8 cellular contexts compared by ENCODE assay signal in genomic region chr15:40274350-40275274, GRCh38. TPM values are rescaled to one million over a fixed set of nuclear protein-coding genes. Genes with fewer than 3 reads are reported as not detected.
A peak's percentile ranks its signal among the peaks of the same experiment; 100 is the strongest.
DNase-seq lines count a peak whose midpoint lies in the region; ATAC-seq and TF ChIP-seq lines count a peak whose summit lies in the region.

No MANE protein-coding gene starts in this region.

- intact Hi-C loops in heart left ventricle (cut with DNase I) = loop anchor here (1.0 to 10.0 kb wide), 13 partner anchors 38 to 490 kb away; partner anchors contain the start of gene FSIP1 (in 2 of the 10)

- peaks cover 27% of the 10 kb centered on the region for H3K27me3 ChIP-seq in adipocyte (replicated peaks; ENCODE audit: control insufficient read depth, insufficient read depth, low read length)
- H3K27me3 ChIP-seq in heart left ventricle = peaks cover 2 to 20% (median 8%) of the 10 kb centered on the region in 9 donors

- H3K4me3 ChIP-seq in adipocyte (ENCODE audit: low read length) = no peak overlapping the region
- H3K4me3 ChIP-seq in heart left ventricle = no peak overlapping the region

- H3K36me3 ChIP-seq in adipocyte (ENCODE audit: control insufficient read depth, insufficient read depth, low read length, severe bottlenecking) (no peaks in the 10 kb centered on the region), heart left ventricle (no peaks in the 10 kb centered on the region)

- DNase-seq in NCI-H1436 (lab: John Stamatoyannopoulos, UW) = peak; percentile 73
- no peak for DNase-seq in NCI-H1436 treated with DMSO at 0.1 percent for 48 hours (lab: John Stamatoyannopoulos, UW)
- DNase-seq in NCI-H1105 (lab: John Stamatoyannopoulos, UW) = peak; percentile 56
- peak; percentile 74 to 93 (median 80) for DNase-seq in T-helper 17 cell
- DNase-seq in adipocyte (ENCODE audit: low read depth) = peak; percentile 95
- DNase-seq in heart left ventricle = peak; percentile 79 to 90 (median 82)
- peak; percentile 85 for DNase-seq in retina

- peaks cover 2% of the 10 kb centered on the region for H3K4me1 ChIP-seq in adipocyte (ENCODE audit: control insufficient read depth, insufficient read depth, low read length)
- peaks cover 0 to 31% (median 2%) of the 10 kb centered on the region in 12 donors for H3K4me1 ChIP-seq in heart left ventricle

- H3K27ac ChIP-seq in heart left ventricle = no peak overlapping the region

- ATAC-seq in T-helper 17 cell (peak; percentile 90), heart left ventricle (peak; percentile 43 to 69 (median 55)), HG03280 (IDR thresholded peaks at IDR 0.05; ENCODE audit: unreplicated experiment) (no peak)

- H3K4me1 Mint-ChIP-seq in T-helper 17 cell = peaks cover 12% of the 10 kb centered on the region

- no peak overlapping the region for H3K9ac ChIP-seq in adipocyte (ENCODE audit: low read length)

- H3K27me3 Mint-ChIP-seq in T-helper 17 cell = peaks cover 33% of the 10 kb centered on the region

- H3K27ac Mint-ChIP-seq in T-helper 17 cell = no peak overlapping the region

- no peaks in the 10 kb centered on the region for H3K36me3 Mint-ChIP-seq in T-helper 17 cell (ENCODE audit: low read depth)

- H3K9me3 ChIP-seq in T-helper 17 cell (ENCODE audit: control insufficient read depth, low read length, poor library complexity, severe bottlenecking) (no peaks in the 10 kb centered on the region), adipocyte (ENCODE audit: control insufficient read depth, low read length) (no peaks in the 10 kb centered on the region), heart left ventricle (no peaks in the 10 kb centered on the region)

- 50 to 57% (median 53%) methylated on average over 25 to 26 of the region's 26 CpGs for WGBS in heart left ventricle, 4 donors

- peak; percentile 99 to 100 (median 100) for TF ChIP-seq CTCF in heart left ventricle (IDR thresholded peaks at IDR 0.05)

- TF ChIP-seq POLR2A in heart left ventricle (IDR thresholded peaks at IDR 0.05) = no peak

- no peak overlapping the region for H3K4me3 Mint-ChIP-seq in T-helper 17 cell

RNA-seq across cellular contexts. Expression of gene ANKRD63, which starts 8.3 kb away (rescaled TPM):
- under 1 TPM in 1 of 2 donors, not detected in 1; 0.42 TPM for total RNA-seq in T-helper 17 cell
- under 1 TPM in 5 of 9 donors, not detected in 4; 0.27 to 0.57 (median 0.45) TPM for total RNA-seq in heart left ventricle
- not detected for polyA plus RNA-seq in heart left ventricle

RNA-seq across cellular contexts. Expression of gene PLCB2, which starts 33.1 kb away (rescaled TPM):
- 100 to 1,000 TPM; 228 to 238 TPM for total RNA-seq in T-helper 17 cell
- total RNA-seq in heart left ventricle = 10 to 100 TPM in 2 of 9 donors, 1 to 10 TPM in 7; 1.6 to 46.2 (median 4.8) TPM
- 1 to 10 TPM; 3.5 to 7.7 TPM for polyA plus RNA-seq in heart left ventricle

RNA-seq across cellular contexts. Expression of gene PAK6, which starts 35.7 kb away (rescaled TPM):
- total RNA-seq in T-helper 17 cell (not detected), heart left ventricle (10 to 100 TPM in 2 of 9 donors, 1 to 10 TPM in 7; 5.0 to 17.4 (median 8.0) TPM)
- 1 to 10 TPM in 1 of 2 donors, under 1 TPM in 1; 0.93 to 3.8 TPM for polyA plus RNA-seq in heart left ventricle

RNA-seq across cellular contexts. Expression of gene INAFM2, which starts 48.9 kb away (rescaled TPM):
- total RNA-seq in T-helper 17 cell (10 to 100 TPM in 1 of 2 donors, 1 to 10 TPM in 1; 9.2 to 48.3 TPM), heart left ventricle (10 to 100 TPM; 28.6 to 92.7 (median 40.1) TPM)
- 10 to 100 TPM; 27.9 to 34.8 TPM for polyA plus RNA-seq in heart left ventricle

Comparison
In these comparisons a context has a peak if more than half of its experiments do, and no peak if none do; other contexts are left out.
1. RNA of gene PLCB2, which starts 33.1 kb away (total RNA-seq): 228 to 238 TPM in T-helper 17 cell; 1.6 to 46.2 TPM in heart left ventricle; every median in the first group is over 4 times any median in the second.
2. RNA of gene PAK6, which starts 35.7 kb away (total RNA-seq): 5.0 to 17.4 TPM in heart left ventricle; not detected in T-helper 17 cell; every median in the first group is over 4 times any median in the second.